15 cellular contexts compared by ENCODE assay signal in genomic region chr2:80149991-80150390, GRCh38.
DNase-seq lines count a peak whose midpoint lies in the region; ATAC-seq and TF ChIP-seq lines count a peak whose summit lies in the region.
"Had no signal": no experiment of that assay in that cellular context is flagged by ENCODE, and none has a peak within 500 bp of the region (broad histone marks: within the 10 kb centered on the region; RNA-seq: fewer than 3 reads in every experiment).

No MANE protein-coding gene starts in this region.

- H3K79me2 ChIP-seq in smooth muscle cell (ENCODE audit: low read depth) = no peaks in the 10 kb centered on the region

- no peak for ATAC-seq in HG02970 (IDR thresholded peaks at IDR 0.05; ENCODE audit: low FRiP score, unreplicated experiment)

- no peak overlapping the region for H2AFZ ChIP-seq in smooth muscle cell (ENCODE audit: low read depth)

- H3K9ac ChIP-seq in BLaER1 (no peak overlapping the region), smooth muscle cell (ENCODE audit: low read depth) (no peak overlapping the region)

- H3K27ac ChIP-seq in BLaER1 (no peak overlapping the region), smooth muscle cell (ENCODE audit: low read depth) (no peak overlapping the region)
- H3K27ac ChIP-seq: C4-2B had no signal

- H3F3A ChIP-seq in smooth muscle cell (ENCODE audit: low read depth) = peaks cover 15% of the 10 kb centered on the region

- H3K4me2 ChIP-seq in BLaER1 = peak overlapping the region; percentile 72
- H3K4me2 ChIP-seq in smooth muscle cell = peak overlapping the region; percentile 25

- no peaks in the 10 kb centered on the region for H4K20me1 ChIP-seq in BLaER1
- no peaks in the 10 kb centered on the region for H4K20me1 ChIP-seq in smooth muscle cell (ENCODE audit: low read depth)

- H3K4me1 ChIP-seq in BLaER1 = peaks cover 22% of the 10 kb centered on the region
- peaks cover 15% of the 10 kb centered on the region for H3K4me1 ChIP-seq in smooth muscle cell (ENCODE audit: low read depth)

- H3K27me3 ChIP-seq in BLaER1 (no peaks in the 10 kb centered on the region), smooth muscle cell (ENCODE audit: low read depth) (no peaks in the 10 kb centered on the region)

- H3K4me3 ChIP-seq in BLaER1 (no peak overlapping the region), smooth muscle cell (no peak overlapping the region)

- DNase-seq in NCI-H1105 treated with DMSO at 0.1 percent for 48 hours (lab: John Stamatoyannopoulos, UW) = peak; percentile 2
- DNase-seq in NCI-H1105 (lab: John Stamatoyannopoulos, UW) = no peak
- peak; percentile 13 for DNase-seq in OCI-M1 (lab: John Stamatoyannopoulos, UW)
- DNase-seq in smooth muscle cell (lab: John Stamatoyannopoulos, UW; ENCODE audit: unreplicated experiment) = no peak
- DNase-seq in GOT3 (lab: John Stamatoyannopoulos, UW) = no peak
- DNase-seq: 8988T; ACHN; CD4-positive, alpha-beta memory T cell; DND-41; GDM1; HCEC 1CT; HFFc6 had no signal

- H3K9me3 ChIP-seq in BLaER1 (no peaks in the 10 kb centered on the region), smooth muscle cell (replicated peaks; ENCODE audit: low read depth) (no peaks in the 10 kb centered on the region)

- H3K36me3 ChIP-seq in BLaER1 (no peaks in the 10 kb centered on the region), smooth muscle cell (ENCODE audit: low read depth) (no peaks in the 10 kb centered on the region)

- TF ChIP-seq CTCF in smooth muscle cell (IDR thresholded peaks at IDR 0.05; ENCODE audit: borderline replicate concordance, insufficient read depth, poor library complexity, severe bottlenecking) = no peak

- WGBS in smooth muscle cell (ENCODE audit: low lambda C conversion rate) = 47% methylated on average over 1 of the region's 1 CpG

Comparison
In these comparisons a context has a peak if more than half of its experiments do, and no peak if none do; other contexts are left out.
1. DNase-seq: peak in NCI-H1105 treated with DMSO at 0.1 percent for 48 hours (single experiment) and OCI-M1 (single experiment); none in NCI-H1105 (single experiment), smooth muscle cell (single experiment) and GOT3 (single experiment).